17 cellular contexts compared by ENCODE assay signal in the genomic region with DNA sequence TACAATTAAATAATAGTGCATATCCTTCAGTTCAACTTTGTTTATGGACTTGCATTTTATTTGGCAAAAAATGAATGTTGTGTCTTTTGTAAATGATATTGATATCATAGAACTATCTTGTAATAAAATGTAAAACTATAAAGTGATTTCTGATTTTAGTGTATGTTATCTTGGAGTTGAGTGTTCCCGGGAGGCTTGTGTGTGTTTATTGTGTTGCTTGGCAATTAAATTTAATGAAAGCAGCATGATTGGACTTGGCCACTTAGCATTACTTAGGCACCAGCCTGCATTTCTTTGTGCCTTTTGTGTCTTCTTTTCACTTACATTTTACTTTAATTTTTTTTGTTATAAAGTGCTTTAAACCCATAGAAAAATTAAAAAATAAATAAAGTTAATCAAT.
"Had no signal": no experiment of that assay in that cellular context is flagged by ENCODE, and none has a peak within 500 bp of the region (broad histone marks: within the 10 kb centered on the region; RNA-seq: fewer than 3 reads in every experiment).

No MANE protein-coding gene starts in this region.

- DNase-seq: activated CD4-positive, alpha-beta T cell treated with anti-CD3 and anti-CD28 coated beads, Interleukin-2, amount 10 ng/mL, durations not matched to agents 7 days and 5 days; activated CD8-positive, alpha-beta T cell treated with anti-CD3 and anti-CD28 coated beads, Interleukin-2, amount 10 ng/mL, durations not matched to agents 7 days and 5 days; activated naive CD4-positive, alpha-beta T cell treated with anti-CD3 and anti-CD28 coated beads for 36 hours; activated T-cell treated with anti-CD3 and anti-CD28 coated beads, Interleukin-2, amount 50 U/mL, for 24 hours; anterior cingulate cortex; brain microvascular endothelial cell; central memory CD4-positive, alpha-beta T cell; foreskin melanocyte; kidney; nephron progenitor cell; nucleus accumbens; stimulated activated CD4-positive, alpha-beta T cell treated with anti-CD3 and anti-CD28 coated beads, Interleukin-2, amount 100 ng/mL, for 48 hours; stomach; testis had no signal

- H3K4me1 ChIP-seq: testis had no signal

- H3K9me3 ChIP-seq: stomach, testis had no signal

- H3K27me3 ChIP-seq: brain microvascular endothelial cell, stomach, testis had no signal

- H3K27ac Mint-ChIP-seq: activated CD4-positive, alpha-beta T cell treated with anti-CD3 and anti-CD28 coated beads, Interleukin-2, amount 10 ng/mL, durations not matched to agents 7 days and 5 days; activated CD8-positive, alpha-beta T cell treated with anti-CD3 and anti-CD28 coated beads, Interleukin-2, amount 10 ng/mL, durations not matched to agents 7 days and 5 days; activated naive CD4-positive, alpha-beta T cell treated with anti-CD3 and anti-CD28 coated beads for 36 hours; activated T-cell treated with anti-CD3 and anti-CD28 coated beads, Interleukin-2, amount 50 U/mL, for 24 hours; type B pancreatic cell had no signal

- FAIRE-seq: kidney had no signal

- H3K4me3 ChIP-seq: lung, stomach, testis had no signal

- H3K4me3 Mint-ChIP-seq: activated CD4-positive, alpha-beta T cell treated with anti-CD3 and anti-CD28 coated beads, Interleukin-2, amount 10 ng/mL, durations not matched to agents 7 days and 5 days; activated CD8-positive, alpha-beta T cell treated with anti-CD3 and anti-CD28 coated beads, Interleukin-2, amount 10 ng/mL, durations not matched to agents 7 days and 5 days; activated naive CD4-positive, alpha-beta T cell treated with anti-CD3 and anti-CD28 coated beads for 36 hours; activated T-cell treated with anti-CD3 and anti-CD28 coated beads, Interleukin-2, amount 50 U/mL, for 24 hours; nephron progenitor cell; type B pancreatic cell had no signal

- H3K36me3 ChIP-seq: brain microvascular endothelial cell had no signal

- H3K27me3 Mint-ChIP-seq: type B pancreatic cell had no signal

- H3K27ac ChIP-seq: brain microvascular endothelial cell, coronary artery, stomach, testis had no signal

- H3K4me1 Mint-ChIP-seq: activated CD4-positive, alpha-beta T cell treated with anti-CD3 and anti-CD28 coated beads, Interleukin-2, amount 10 ng/mL, durations not matched to agents 7 days and 5 days had no signal

- H3K9me3 Mint-ChIP-seq: activated CD4-positive, alpha-beta T cell treated with anti-CD3 and anti-CD28 coated beads, Interleukin-2, amount 10 ng/mL, durations not matched to agents 7 days and 5 days; activated naive CD4-positive, alpha-beta T cell treated with anti-CD3 and anti-CD28 coated beads for 36 hours; activated T-cell treated with anti-CD3 and anti-CD28 coated beads, Interleukin-2, amount 50 U/mL, for 24 hours; nephron progenitor cell; type B pancreatic cell had no signal
